Comparison of ENCODE assay signal across 14 cellular contexts in genomic region chr16:89140401-89140800, GRCh38. TPM values are rescaled to one million over a fixed set of nuclear protein-coding genes. Genes with fewer than 3 reads are reported as not detected.
DNase-seq lines count a peak whose midpoint lies in the region; ATAC-seq and TF ChIP-seq lines count a peak whose summit lies in the region.
"Had no signal": no experiment of that assay in that cellular context is flagged by ENCODE, and none has a peak within 500 bp of the region (broad histone marks: within the 10 kb centered on the region; RNA-seq: fewer than 3 reads in every experiment).

No MANE protein-coding gene starts in this region.

- peaks cover 24% of the 10 kb centered on the region for H3K4me1 Mint-ChIP-seq in brain
- no peaks in the 10 kb centered on the region for H3K4me1 Mint-ChIP-seq in neural crest cell

- H3K36me3 ChIP-seq in heart right ventricle: peaks cover 0 to 87% (median 14%) of the 10 kb centered on the region in 9 donors
- no peaks in the 10 kb centered on the region for H3K36me3 ChIP-seq in SJCRH30
- H3K36me3 ChIP-seq: HAP-1 had no signal

- no peaks in the 10 kb centered on the region for H3K9me3 ChIP-seq in heart right ventricle
- no peaks in the 10 kb centered on the region for H3K9me3 ChIP-seq in SJCRH30 (replicated peaks)
- H3K9me3 ChIP-seq: Caco-2, HAP-1 had no signal

- H3K4me3 ChIP-seq in heart right ventricle (no peak overlapping the region), SJCRH30 (no peak overlapping the region)
- H3K4me3 ChIP-seq: HAP-1 had no signal

- H3K27ac ChIP-seq in heart right ventricle (no peak overlapping the region), SJCRH30 (no peak overlapping the region)
- H3K27ac ChIP-seq: 22Rv1 had no signal

- ATAC-seq in Right ventricle myocardium inferior: no peak
- no peak for ATAC-seq in heart right ventricle

- WGBS in heart right ventricle, 2 donors: 91 to 95% methylated on average over 13 of the region's 13 CpGs

- TF ChIP-seq CTCF in heart right ventricle (IDR thresholded peaks at IDR 0.05) (no peak), brain (conservative IDR thresholded peaks at IDR 0.05) (no peak), neural crest cell (conservative IDR thresholded peaks at IDR 0.05) (no peak)

- H3K27ac Mint-ChIP-seq in brain (peak overlapping the region in 4 of 5 experiments; percentile 38 to 79 (median 50)), neural crest cell (ENCODE audit: unreplicated experiment) (peak overlapping the region; percentile 43)

- H3K4me1 ChIP-seq in heart right ventricle (no peaks in the 10 kb centered on the region), SJCRH30 (no peaks in the 10 kb centered on the region)
- H3K4me1 ChIP-seq: Caco-2, HAP-1 had no signal

- DNase-seq in Right ventricle myocardium inferior (ENCODE audit: missing footprints): peak; percentile 51
- no peak for DNase-seq in heart right ventricle
- no peak for DNase-seq in neural crest cell (ENCODE audit: low read depth, low spot score)
- DNase-seq in SKM-1 treated with dmso at 0.1 percent for 144 hours (lab: John Stamatoyannopoulos, UW; ENCODE audit: unreplicated experiment): no peak
- no peak for DNase-seq in SJCRH30
- DNase-seq in NCI-H187 (lab: John Stamatoyannopoulos, UW): no peak
- DNase-seq: Caco-2, DMS53, GF-D8 had no signal

- no peaks in the 10 kb centered on the region for H3K27me3 ChIP-seq in heart right ventricle
- H3K27me3 ChIP-seq in SJCRH30: no peaks in the 10 kb centered on the region

- peaks cover 3% of the 10 kb centered on the region for H3K36me3 Mint-ChIP-seq in brain
- H3K36me3 Mint-ChIP-seq in neural crest cell (ENCODE audit: low read depth): no peaks in the 10 kb centered on the region

- intact Hi-C loops in Right ventricle myocardium inferior (cut with DNase I) (no loop called here), heart right ventricle (cut with DNase I) (no loop called here)

- no peaks in the 10 kb centered on the region for H3K9me3 Mint-ChIP-seq in brain
- no peaks in the 10 kb centered on the region for H3K9me3 Mint-ChIP-seq in neural crest cell
- H3K9me3 Mint-ChIP-seq: CD8-positive, alpha-beta memory T cell had no signal

- H3K4me3 Mint-ChIP-seq in brain (no peak overlapping the region), neural crest cell (no peak overlapping the region)
- H3K4me3 Mint-ChIP-seq: CD8-positive, alpha-beta memory T cell had no signal

- H3K27me3 Mint-ChIP-seq in brain (no peaks in the 10 kb centered on the region), neural crest cell (ENCODE audit: low read depth) (no peaks in the 10 kb centered on the region)
- H3K27me3 Mint-ChIP-seq: CD8-positive, alpha-beta memory T cell had no signal

RNA-seq across cellular contexts. Expression of gene CDH15, which starts 31.1 kb away (rescaled TPM):
- not detected for total RNA-seq in Right ventricle myocardium inferior
- under 1 TPM in 2 of 10 donors, not detected in 8; 0.08 to 0.16 TPM for total RNA-seq in heart right ventricle
- under 1 TPM in 1 of 2 donors, not detected in 1; 0.45 TPM for polyA plus RNA-seq in heart right ventricle
- polyA plus RNA-seq in brain (ENCODE audit: insufficient read depth, low read depth, low replicate concordance): not detected
- total RNA-seq in neural crest cell: not detected in 2 replicates
- total RNA-seq in SJCRH30 (2014; rRNA removed; shearing (Covaris generic)): 162 and 186 TPM in 2 replicates
- total RNA-seq: Caco-2; CD8-positive, alpha-beta memory T cell; HT-29 had no signal
- polyA plus RNA-seq: CD8-positive, alpha-beta memory T cell had no signal

RNA-seq across cellular contexts. Expression of gene ACSF3, which starts 46.7 kb away (rescaled TPM):
- total RNA-seq in Right ventricle myocardium inferior: 17.0 TPM
- total RNA-seq in heart right ventricle: 10 to 100 TPM; 11.0 to 22.5 (median 17.8) TPM
- 10 to 100 TPM; 14.7 to 36.9 TPM for polyA plus RNA-seq in heart right ventricle
- polyA plus RNA-seq in brain (ENCODE audit: insufficient read depth, low read depth, low replicate concordance): 38.0 TPM
- 25.1 and 31.0 TPM in 2 replicates for total RNA-seq in neural crest cell
- 9.2 and 11.8 TPM in 2 replicates for total RNA-seq in SJCRH30 (2014; rRNA removed; shearing (Covaris generic))

RNA-seq across cellular contexts. Expression of gene SLC22A31, which starts 59.9 kb away (rescaled TPM):
- total RNA-seq in Right ventricle myocardium inferior (not detected), heart right ventricle (under 1 TPM in 1 of 10 donors, not detected in 9; 0.36 TPM), neural crest cell (1.3 and 1.4 TPM in 2 replicates)
- polyA plus RNA-seq in heart right ventricle (under 1 TPM in 1 of 2 donors, not detected in 1; 0.20 TPM), brain (ENCODE audit: insufficient read depth, low read depth, low replicate concordance) (not detected)
- total RNA-seq in SJCRH30 (2014; rRNA removed; shearing (Covaris generic)): 0.18 TPM in 1 of 2 replicates, not detected in the other
- total RNA-seq: CD8-positive, alpha-beta memory T cell; HT-29 had no signal
- polyA plus RNA-seq: CD8-positive, alpha-beta memory T cell had no signal

Comparison
In these comparisons a context has a peak if more than half of its experiments do, and no peak if none do; other contexts are left out.
1. RNA of gene CDH15, which starts 31.1 kb away (total RNA-seq): 162 to 186 TPM in SJCRH30; not detected in Right ventricle myocardium inferior (single experiment), 0.08 to 0.16 TPM in heart right ventricle and not detected in neural crest cell; every median in the first group is over 100 times any median in the second.